14 cellular contexts compared by ENCODE assay signal in the genomic region with DNA sequence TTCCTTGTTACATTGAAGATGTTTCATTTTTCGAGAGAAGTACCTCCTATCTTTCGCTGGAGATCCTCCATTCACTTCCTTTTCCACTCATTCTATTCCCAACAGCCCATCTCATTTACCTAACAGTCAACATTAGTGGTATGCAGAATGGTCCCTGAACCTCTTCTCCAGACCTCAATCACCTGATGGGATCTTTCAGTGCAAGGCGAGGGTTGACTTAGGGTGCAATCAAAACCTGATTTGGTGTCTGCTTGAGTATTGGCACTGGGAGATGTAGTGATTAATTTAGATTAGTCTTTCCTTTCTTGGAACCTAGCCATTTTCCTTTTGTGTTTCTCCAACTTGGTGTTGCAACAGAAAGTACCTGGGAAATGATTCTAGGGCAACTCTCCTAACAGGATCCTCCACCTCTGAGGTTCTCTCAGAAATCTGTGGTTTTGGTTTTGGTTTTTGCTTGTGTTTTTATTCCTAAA. TPM values are rescaled to one million over a fixed set of nuclear protein-coding genes. Genes with fewer than 3 reads are reported as not detected.
DNase-seq lines count a peak whose midpoint lies in the region; ATAC-seq, FAIRE-seq and TF ChIP-seq lines count a peak whose summit lies in the region.
"Had no signal": no experiment of that assay in that cellular context is flagged by ENCODE, and none has a peak within 500 bp of the region (broad histone marks: within the 10 kb centered on the region; RNA-seq: fewer than 3 reads in every experiment).

No MANE protein-coding gene starts in this region.

- BruUV-seq in HepG2 (replicated peaks; lab: Mats Ljungman, UMichigan): no TSS peak

- H3K27me3 Mint-ChIP-seq in activated B cell treated with CpG ODN at 0.5 μM for 24 hours: no peaks in the 10 kb centered on the region

- H3K36me3 ChIP-seq in HEK293 (ENCODE audit: control insufficient read depth in 2 of 2, insufficient read depth in 1 of 2, low read length in 2 of 2) (peaks cover 14 to 31% of the 10 kb centered on the region in 2 experiments), HepG2 (replicated peaks in 1 of 2; ENCODE audit: control insufficient read depth in 1 of 2, insufficient read depth in 2 of 2, low read length in 2 of 2) (peaks cover 2 to 3% of the 10 kb centered on the region in 2 experiments; a peak in 2 of 5 replicates)

- TF ChIP-seq POLR2A in HepG2 (IDR thresholded peaks at IDR 0.05; ENCODE audit: insufficient read depth in 1 of 2, low read depth in 2 of 2, low read length in 2 of 2): no peak

- H3K9ac ChIP-seq in HepG2 (ENCODE audit: insufficient read depth, low read depth, low read length): no peak overlapping the region

- H3K4me2 ChIP-seq in HepG2 (ENCODE audit: low read depth, low read length): no peak overlapping the region

- H3K27ac ChIP-seq in HEK293 (ENCODE audit: extremely low read depth, low read depth, low read length) (peak overlapping the region; percentile 35; the same call in 1 of the 2 replicates), HepG2 (ENCODE audit: extremely low read length, insufficient read depth, low read length) (no peak overlapping the region)
- H3K27ac ChIP-seq: Peyer's patch had no signal

- H3K4me3 Mint-ChIP-seq in activated B cell treated with CpG ODN at 0.5 μM for 24 hours: no peak overlapping the region

- H3K4me1 ChIP-seq in HEK293 (ENCODE audit: control insufficient read depth, insufficient read depth, low read length) (no peaks in the 10 kb centered on the region), HepG2 (ENCODE audit: insufficient read depth, low read length) (no peaks in the 10 kb centered on the region)
- H3K4me1 ChIP-seq: Peyer's patch had no signal

- H3K4me3 ChIP-seq in HEK293 (ENCODE audit: low read depth, low read length) (no peak overlapping the region), HepG2 (replicated peaks in 1 of 3; ENCODE audit: insufficient read depth in 1 of 3, low read depth in 2 of 3, low read length in 3 of 3) (no peak overlapping the region)
- H3K4me3 ChIP-seq: Peyer's patch had no signal

- TF ChIP-seq CTCF in HEK293 (tag by site-specific recombination; IDR thresholded peaks at IDR 0.05): no peak
- TF ChIP-seq CTCF in activated B cell treated with CpG ODN at 0.5 μM for 24 hours (IDR thresholded peaks at IDR 0.05): no peak
- TF ChIP-seq CTCF in HepG2 (CRISPR knock-in tag; IDR thresholded peaks at IDR 0.05): no peak

- no peak for TF ChIP-seq EP300 in HepG2 (IDR thresholded peaks at IDR 0.05; ENCODE audit: low read depth in 2 of 2, low read length in 2 of 2)
- no peak for TF ChIP-seq EP300 in HepG2 (CRISPR knock-in tag; IDR thresholded peaks at IDR 0.05; ENCODE audit: borderline replicate concordance)

- peak; percentile 20 to 49 for DNase-seq in NCI-H526 (lab: John Stamatoyannopoulos, UW)
- DNase-seq in NCI-H526 treated with DMSO at 0.1 percent for 48 hours (lab: John Stamatoyannopoulos, UW): no peak
- no peak for DNase-seq in activated B cell treated with CpG ODN at 0.5 μM for 24 hours
- no peak for DNase-seq in HepG2 (ENCODE audit: low spot score)
- DNase-seq in activated effector memory CD4-positive, alpha-beta T cell treated with Interleukin-2 at 50 U/mL for 16 hours: no peak
- DNase-seq in NCI-H187 treated with DMSO at 0.1 percent for 48 hours (lab: John Stamatoyannopoulos, UW): no peak
- DNase-seq: effector CD8-positive, alpha-beta T cell; NCI-H1930; Peyer's patch; stimulated activated CD4-positive, alpha-beta T cell treated with anti-CD3 and anti-CD28 coated beads, Interleukin-12 subunit alpha, Interleukin-12 subunit beta, amount 100 ng/mL, for 4 hours; T1000 had no signal

- CTCF ChIA-PET in HEK293 (lab: Yijun Ruan, JAX): no interaction called here
- CTCF ChIA-PET in activated B cell treated with CpG ODN at 0.5 μM for 24 hours (lab: Charles Lee): interaction anchor here (1.3 kb wide), 1 partner anchor 172 kb away, joined by 3 read pairs; no protein-coding TSS in a partner anchor
- CTCF ChIA-PET in HepG2 (lab: Yijun Ruan, JAX; ENCODE audit: low intra/inter-chr PET ratio, low total read pairs): no interaction called here

- TF ChIP-seq RAD21 in HepG2 (CRISPR knock-in tag; IDR thresholded peaks at IDR 0.05): no peak

- H3K27me3 ChIP-seq in HepG2 (ENCODE audit: control insufficient read depth in 1 of 2, insufficient read depth in 2 of 2, low read length in 2 of 2): no peaks in the 10 kb centered on the region
- H3K27me3 ChIP-seq: Peyer's patch had no signal

- FAIRE-seq in HepG2 (lab: Jason Lieb, UNC): no peak
- FAIRE-seq: H54 had no signal

- ATAC-seq in activated B cell treated with CpG ODN at 0.5 μM for 24 hours (ENCODE audit: low read depth) (no peak), HepG2 (peak; percentile 17), HG03439 (IDR thresholded peaks at IDR 0.05; ENCODE audit: unreplicated experiment) (no peak)

- no peaks in the 10 kb centered on the region for H3K79me2 ChIP-seq in HepG2 (ENCODE audit: insufficient read depth, low read length)

- no peaks in the 10 kb centered on the region for H3K9me3 Mint-ChIP-seq in activated B cell treated with CpG ODN at 0.5 μM for 24 hours

- H3K9me3 ChIP-seq in HEK293 (ENCODE audit: control insufficient read depth, insufficient read depth, low read depth, low read length) (no peaks in the 10 kb centered on the region), HepG2 (ENCODE audit: low read length) (no peaks in the 10 kb centered on the region)
- H3K9me3 ChIP-seq: Peyer's patch had no signal

- H3K36me3 Mint-ChIP-seq in activated B cell treated with CpG ODN at 0.5 μM for 24 hours (ENCODE audit: low read depth): peaks cover 32% of the 10 kb centered on the region

- peak overlapping the region; percentile 3 for H3K27ac Mint-ChIP-seq in activated B cell treated with CpG ODN at 0.5 μM for 24 hours

- peaks cover 13% of the 10 kb centered on the region for H3K4me1 Mint-ChIP-seq in activated B cell treated with CpG ODN at 0.5 μM for 24 hours

- no peak overlapping the region for H2AFZ ChIP-seq in HepG2 (ENCODE audit: low read length)

- in situ Hi-C loops in HepG2 (cut with HindIII; ENCODE audit: extremely low pct_ligation_motif_present, low pct_unique_long_range_greater_than_20kb): no loop called here

- intact Hi-C loops in activated B cell treated with CpG ODN at 0.5 μM for 24 hours (cut with micrococcal nuclease): loop anchor here (5.0 kb wide), 1 partner anchor 240 kb away; no protein-coding TSS in a partner anchor
- intact Hi-C loops in HepG2 (cut with micrococcal nuclease; ENCODE audit: unreplicated experiment): no loop called here

- peaks cover 9% of the 10 kb centered on the region; the same call in 1 of the 2 replicates for H4K20me1 ChIP-seq in HepG2 (ENCODE audit: insufficient read depth, low read length)

- WGBS in HepG2 (ENCODE audit: low lambda C conversion rate): 95% methylated on average over 3 of the region's 3 CpGs

- POLR2A ChIA-PET in HEK293 (lab: Yijun Ruan, JAX): interaction anchor here (0.6 to 1.1 kb wide), 4 partner anchors 12 to 1625 kb away, joined by 3 to 6 read pairs (median 3); no protein-coding TSS in a partner anchor
- POLR2A ChIA-PET in activated B cell treated with CpG ODN at 0.5 μM for 24 hours (lab: Charles Lee): no interaction called here
- POLR2A ChIA-PET in HepG2 (lab: Yijun Ruan, JAX): no interaction called here

TF ChIP-seq in HEK293, 187 proteins besides CTCF, POLR2A, EP300 and RAD21 (continues in another document):
- TF ChIP-seq BCL11A (tag by site-specific recombination; IDR thresholded peaks at IDR 0.05; ENCODE audit: low read depth): no peak
- TF ChIP-seq ZNF324 (tag by site-specific recombination; IDR thresholded peaks at IDR 0.05): no peak
- TF ChIP-seq ZFHX2 (tag by site-specific recombination; conservative IDR thresholded peaks at IDR 0.05): no peak
- TF ChIP-seq ZNF623 (tag by site-specific recombination; IDR thresholded peaks at IDR 0.05): no peak

TF ChIP-seq in HepG2, 621 proteins besides CTCF, POLR2A, EP300 and RAD21 (continues in another document):
- TF ChIP-seq ZNF619 (CRISPR knock-in tag; IDR thresholded peaks at IDR 0.05): no peak
- no peak for TF ChIP-seq ZNF589 (CRISPR knock-in tag; conservative IDR thresholded peaks at IDR 0.05)
- TF ChIP-seq MZF1 (CRISPR knock-in tag; IDR thresholded peaks at IDR 0.05; ENCODE audit: borderline replicate concordance): no peak
- no peak for TF ChIP-seq ZFP37 (CRISPR knock-in tag; IDR thresholded peaks at IDR 0.05; ENCODE audit: borderline replicate concordance)
- no peak for TF ChIP-seq FOXC1 (CRISPR knock-in tag; IDR thresholded peaks at IDR 0.05; ENCODE audit: borderline replicate concordance)
- no peak for TF ChIP-seq HOXA3 (CRISPR knock-in tag; IDR thresholded peaks at IDR 0.05)
- no peak for TF ChIP-seq ZNF160 (CRISPR knock-in tag; IDR thresholded peaks at IDR 0.05)
- no peak for TF ChIP-seq STAT5B (CRISPR knock-in tag; IDR thresholded peaks at IDR 0.05)
- no peak for TF ChIP-seq PHF8 (CRISPR knock-in tag; IDR thresholded peaks at IDR 0.05)
- no peak for TF ChIP-seq SNRNP70 (IDR thresholded peaks at IDR 0.05; ENCODE audit: low read depth, low read length)
- no peak for TF ChIP-seq ZNF644 (CRISPR knock-in tag; IDR thresholded peaks at IDR 0.05; ENCODE audit: low read depth)

RNA-seq across cellular contexts. Expression of gene DDX3X, which starts 18.4 kb away (rescaled TPM):
- total RNA-seq in activated B cell treated with CpG ODN at 0.5 μM for 24 hours: 225 and 247 TPM in 2 replicates
- total RNA-seq in HepG2 (2016; rRNA removed; fragmentation: Illumina TruSeq; extraction: Trizol): 239 and 370 TPM in 2 replicates
- total RNA-seq in HepG2 (2016; cell fraction: cytosol; rRNA removed; fragmentation: Illumina TruSeq; extraction: Trizol; ENCODE audit: low read depth): 10.9 and 11.5 TPM in 2 replicates
- total RNA-seq in HepG2 (2016; cell fraction: insoluble cytoplasmic fraction; rRNA removed; fragmentation: Illumina TruSeq; extraction: Trizol): 250 and 342 TPM in 2 replicates
- total RNA-seq in HepG2 (2016; cell fraction: membrane; rRNA removed; fragmentation: Illumina TruSeq; extraction: Trizol): 50.1 and 56.9 TPM in 2 replicates
- total RNA-seq in HepG2 (2016; cell fraction: nucleus; rRNA removed; fragmentation: Illumina TruSeq; extraction: Trizol): 205 and 220 TPM in 2 replicates
- polyA plus RNA-seq in HepG2 (2011; rRNA removed): 53.0 and 53.5 TPM in 2 replicates
- polyA plus RNA-seq in HepG2 (2011; cell fraction: cytosol; rRNA removed): 22.8 and 38.5 TPM in 2 replicates
- 46.9 and 70.9 TPM in 2 replicates for polyA plus RNA-seq in HepG2 (2011; cell fraction: nucleus; rRNA removed)
- polyA plus RNA-seq in HepG2 (2012): 111 and 117 TPM in 2 replicates
- polyA plus RNA-seq in HepG2 (2016; cell fraction: cytosol; fragmentation: Illumina TruSeq; extraction: Trizol; ENCODE audit: low read depth): 3.4 and 4.0 TPM in 2 replicates
- polyA plus RNA-seq in HepG2 (2016; cell fraction: insoluble cytoplasmic fraction; fragmentation: Illumina TruSeq; extraction: Trizol; ENCODE audit: low read depth): 216 and 226 TPM in 2 replicates
- 12.2 and 15.8 TPM in 2 replicates for polyA plus RNA-seq in HepG2 (2016; cell fraction: membrane; fragmentation: Illumina TruSeq; extraction: Trizol; ENCODE audit: low read depth)
- 181 and 195 TPM in 2 replicates for polyA plus RNA-seq in HepG2 (2016; cell fraction: nucleus; fragmentation: Illumina TruSeq; extraction: Trizol; ENCODE audit: insufficient read depth, low read depth)
- polyA minus RNA-seq in HepG2 (2011; rRNA and poly(A)+ RNA removed; ENCODE audit: low replicate concordance): 87.7 and 227 TPM in 2 replicates
- 89.6 and 98.9 TPM in 2 replicates for polyA minus RNA-seq in HepG2 (2011; cell fraction: cytosol; rRNA and poly(A)+ RNA removed)
- 324 and 365 TPM in 2 replicates for polyA minus RNA-seq in HepG2 (2011; cell fraction: nucleus; rRNA and poly(A)+ RNA removed)

Comparison
In these comparisons a context has a peak if more than half of its experiments do, and no peak if none do; other contexts are left out.
1. DNase-seq: peak in NCI-H526 (2 of 2); none in NCI-H526 treated with DMSO at 0.1 percent for 48 hours (single experiment), activated B cell treated with CpG ODN at 0.5 μM for 24 hours (single experiment), HepG2 (single experiment), activated effector memory CD4-positive, alpha-beta T cell treated with Interleukin-2 at 50 U/mL for 16 hours (single experiment) and NCI-H187 treated with DMSO at 0.1 percent for 48 hours (single experiment).